In the genomic region with DNA sequence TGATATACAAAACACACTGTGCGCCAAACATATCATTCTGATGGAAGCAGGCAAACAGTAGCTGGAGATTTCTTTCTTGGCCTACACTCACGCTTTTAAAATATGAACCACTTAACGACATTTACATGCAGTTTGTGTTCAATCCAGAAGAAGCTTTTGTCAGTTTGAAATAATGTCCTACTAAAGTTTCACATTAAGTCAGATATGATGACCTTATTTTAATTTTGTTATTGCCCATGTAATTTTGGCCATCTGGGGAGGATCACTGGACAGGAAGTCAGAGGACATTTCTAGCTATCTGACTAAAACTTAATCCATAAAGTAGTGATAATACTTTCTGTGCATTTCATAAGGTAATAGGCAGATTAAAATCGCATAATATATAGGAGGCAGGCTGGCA, we compare ENCODE assay signal across 23 cellular contexts.
DNase-seq lines count a peak whose midpoint lies in the region; ATAC-seq and TF ChIP-seq lines count a peak whose summit lies in the region.
"Had no signal": no experiment of that assay in that cellular context is flagged by ENCODE, and none has a peak within 500 bp of the region (broad histone marks: within the 10 kb centered on the region; RNA-seq: fewer than 3 reads in every experiment).

No MANE protein-coding gene starts in this region.

- H3K4me3 ChIP-seq in SK-N-SH (ENCODE audit: low read depth in 2 of 2, low read length in 1 of 2) = no peak overlapping the region
- no peak overlapping the region for H3K4me3 ChIP-seq in neural progenitor cell
- no peak overlapping the region for H3K4me3 ChIP-seq in upper lobe of right lung
- H3K4me3 ChIP-seq: BLaER1 had no signal

- no peak for TF ChIP-seq RAD21 in SK-N-SH (IDR thresholded peaks at IDR 0.05; ENCODE audit: low read length)

- POLR2A ChIA-PET in SK-N-SH (lab: Yijun Ruan, JAX) = no interaction called here

- H3K9ac ChIP-seq in SK-N-SH = no peak overlapping the region
- no peak overlapping the region for H3K9ac ChIP-seq in neural progenitor cell
- H3K9ac ChIP-seq: BLaER1 had no signal

- intact Hi-C loops in upper lobe of right lung (cut with DNase I) = no loop called here

- peaks cover 36% of the 10 kb centered on the region for H3K36me3 Mint-ChIP-seq in brain
- H3K36me3 Mint-ChIP-seq in neural progenitor cell = no peaks in the 10 kb centered on the region
- no peaks in the 10 kb centered on the region for H3K36me3 Mint-ChIP-seq in activated CD8-positive, alpha-beta memory T cell treated with anti-CD3 and anti-CD28 coated beads, Interleukin-2, amount 10 ng/mL, durations not matched to agents 7 days and 5 days
- H3K36me3 Mint-ChIP-seq: CD14-positive monocyte; CD4-positive, alpha-beta memory T cell; CD4-positive, CD25-positive, alpha-beta regulatory T cell; CD8-positive, alpha-beta memory T cell had no signal

- no peak; a peak in 1 of 4 replicates for TF ChIP-seq EP300 in SK-N-SH (IDR thresholded peaks at IDR 0.05; ENCODE audit: borderline replicate concordance in 1 of 2, low read depth in 1 of 2, low read length in 1 of 2)

- H4K20me1 ChIP-seq in SK-N-SH (ENCODE audit: insufficient read depth) (no peaks in the 10 kb centered on the region), neural progenitor cell (ENCODE audit: low read depth) (no peaks in the 10 kb centered on the region)
- H4K20me1 ChIP-seq: BLaER1 had no signal

- H3K27ac Mint-ChIP-seq in brain = peak overlapping the region in 4 of 5 experiments; percentile 57 to 82 (median 76)
- no peak overlapping the region for H3K27ac Mint-ChIP-seq in neural progenitor cell
- no peak overlapping the region for H3K27ac Mint-ChIP-seq in activated CD8-positive, alpha-beta memory T cell treated with anti-CD3 and anti-CD28 coated beads, Interleukin-2, amount 10 ng/mL, durations not matched to agents 7 days and 5 days
- H3K27ac Mint-ChIP-seq: CD14-positive monocyte; CD4-positive, alpha-beta memory T cell; CD4-positive, CD25-positive, alpha-beta regulatory T cell; CD8-positive, alpha-beta memory T cell had no signal

- peaks cover 4% of the 10 kb centered on the region for H3K27me3 Mint-ChIP-seq in brain
- peaks cover 6% of the 10 kb centered on the region for H3K27me3 Mint-ChIP-seq in neural progenitor cell (ENCODE audit: insufficient read depth, low read depth)
- no peaks in the 10 kb centered on the region for H3K27me3 Mint-ChIP-seq in activated CD8-positive, alpha-beta memory T cell treated with anti-CD3 and anti-CD28 coated beads, Interleukin-2, amount 10 ng/mL, durations not matched to agents 7 days and 5 days
- H3K27me3 Mint-ChIP-seq: CD4-positive, alpha-beta memory T cell; CD4-positive, CD25-positive, alpha-beta regulatory T cell; CD8-positive, alpha-beta memory T cell had no signal

- no peak for DNase-seq in SK-N-SH
- no peak for DNase-seq in neural progenitor cell (ENCODE audit: low spot score)
- DNase-seq in activated T-cell treated with anti-CD3 and anti-CD28 coated beads for 4 hours = no peak
- no peak for DNase-seq in activated CD8-positive, alpha-beta memory T cell treated with anti-CD3 and anti-CD28 coated beads, Interleukin-2, amount 10 ng/mL, durations not matched to agents 7 days and 5 days
- no peak for DNase-seq in upper lobe of right lung
- no peak for DNase-seq in mucosa of gallbladder (ENCODE audit: low spot score)
- DNase-seq: 8988T; ACHN; BE2C; C1 segment of cervical spinal cord; CD4-positive, alpha-beta memory T cell; CD4-positive, CD25-positive, alpha-beta regulatory T cell; CD8-positive, alpha-beta memory T cell; COR-L47; DMS 273 treated with DMSO at 0.1 percent for 48 hours; DMS153; DMS53; DMS79; DND-41; GF-D8 had no signal

- H3K4me3 Mint-ChIP-seq in brain = no peak overlapping the region
- H3K4me3 Mint-ChIP-seq in neural progenitor cell = no peak overlapping the region
- H3K4me3 Mint-ChIP-seq in activated CD8-positive, alpha-beta memory T cell treated with anti-CD3 and anti-CD28 coated beads, Interleukin-2, amount 10 ng/mL, durations not matched to agents 7 days and 5 days = no peak overlapping the region
- H3K4me3 Mint-ChIP-seq: CD14-positive monocyte; CD4-positive, alpha-beta memory T cell; CD4-positive, CD25-positive, alpha-beta regulatory T cell; CD8-positive, alpha-beta memory T cell had no signal

- H3K4me1 Mint-ChIP-seq in brain (peaks cover 64% of the 10 kb centered on the region), neural progenitor cell (peaks cover 25% of the 10 kb centered on the region)
- no peaks in the 10 kb centered on the region for H3K4me1 Mint-ChIP-seq in activated CD8-positive, alpha-beta memory T cell treated with anti-CD3 and anti-CD28 coated beads, Interleukin-2, amount 10 ng/mL, durations not matched to agents 7 days and 5 days
- H3K4me1 Mint-ChIP-seq: CD14-positive monocyte; CD4-positive, alpha-beta memory T cell; CD4-positive, CD25-positive, alpha-beta regulatory T cell; CD8-positive, alpha-beta memory T cell had no signal

- H3K36me3 ChIP-seq in SK-N-SH (replicated peaks in 1 of 2; ENCODE audit: control insufficient read depth in 1 of 2, insufficient read depth in 2 of 2, low read length in 1 of 2) (no peaks in the 10 kb centered on the region), neural progenitor cell (no peaks in the 10 kb centered on the region), upper lobe of right lung (no peaks in the 10 kb centered on the region)
- H3K36me3 ChIP-seq: BE2C, BLaER1 had no signal

- TF ChIP-seq CTCF in SK-N-SH (IDR thresholded peaks at IDR 0.05) = no peak
- no peak for TF ChIP-seq CTCF in brain (conservative IDR thresholded peaks at IDR 0.05)
- no peak for TF ChIP-seq CTCF in neural progenitor cell (IDR thresholded peaks at IDR 0.05)
- TF ChIP-seq CTCF in upper lobe of right lung (IDR thresholded peaks at IDR 0.05) = no peak

- ATAC-seq in activated CD8-positive, alpha-beta memory T cell treated with anti-CD3 and anti-CD28 coated beads, Interleukin-2, amount 10 ng/mL, durations not matched to agents 7 days and 5 days = no peak
- no peak for ATAC-seq in upper lobe of right lung

- H3K79me2 ChIP-seq in SK-N-SH (ENCODE audit: insufficient read depth) (no peaks in the 10 kb centered on the region), neural progenitor cell (ENCODE audit: low read depth) (no peaks in the 10 kb centered on the region)

- H3K27me3 ChIP-seq in SK-N-SH (ENCODE audit: insufficient read depth) (no peaks in the 10 kb centered on the region), neural progenitor cell (no peaks in the 10 kb centered on the region), upper lobe of right lung (no peaks in the 10 kb centered on the region)
- H3K27me3 ChIP-seq: BE2C, BLaER1 had no signal

- 58% methylated on average over 4 of the region's 4 CpGs for WGBS in SK-N-SH (ENCODE audit: low lambda C conversion rate)

- peaks cover 0 to 6% (median 5%) of the 10 kb centered on the region in 5 experiments for H3K9me3 Mint-ChIP-seq in brain
- H3K9me3 Mint-ChIP-seq in neural progenitor cell = peaks cover 2% of the 10 kb centered on the region
- peaks cover 6% of the 10 kb centered on the region for H3K9me3 Mint-ChIP-seq in activated CD8-positive, alpha-beta memory T cell treated with anti-CD3 and anti-CD28 coated beads, Interleukin-2, amount 10 ng/mL, durations not matched to agents 7 days and 5 days (ENCODE audit: low read depth)

- CTCF ChIA-PET in SK-N-SH (lab: Yijun Ruan, JAX) = interaction anchor here (1.2 to 1.5 kb wide), 2 partner anchors 19 to 55 kb away, joined by 3 to 4 read pairs; no protein-coding TSS in a partner anchor
- CTCF ChIA-PET in activated CD8-positive, alpha-beta memory T cell treated with anti-CD3 and anti-CD28 coated beads, Interleukin-2, amount 10 ng/mL, durations not matched to agents 7 days and 5 days (lab: Charles Lee) = no interaction called here

- H3K4me2 ChIP-seq in SK-N-SH (no peak overlapping the region), neural progenitor cell (no peak overlapping the region)
- H3K4me2 ChIP-seq: BLaER1 had no signal

- H2AFZ ChIP-seq in SK-N-SH (ENCODE audit: low read depth) (no peak overlapping the region), neural progenitor cell (replicated peaks) (no peak overlapping the region)

- H3F3A ChIP-seq in SK-N-SH (replicated peaks; ENCODE audit: insufficient read depth) = peaks cover 12% of the 10 kb centered on the region
- H3F3A ChIP-seq in neural progenitor cell (ENCODE audit: low read depth) = peaks cover 6% of the 10 kb centered on the region

- no peaks in the 10 kb centered on the region for H3K9me3 ChIP-seq in SK-N-SH
- no peaks in the 10 kb centered on the region for H3K9me3 ChIP-seq in neural progenitor cell (ENCODE audit: low read depth)
- H3K9me3 ChIP-seq in upper lobe of right lung = no peaks in the 10 kb centered on the region
- H3K9me3 ChIP-seq: BE2C, BLaER1 had no signal

- H3K9me2 ChIP-seq in SK-N-SH = no peaks in the 10 kb centered on the region

- H3K27ac ChIP-seq in SK-N-SH (ENCODE audit: low read depth in 2 of 2, low read length in 1 of 2) (0 out of 4 replicates have a peak overlapping the region, but pooled peaks of 1 of the 2 experiments have one; percentile 37), neural progenitor cell (peak overlapping the region; percentile 24), upper lobe of right lung (no peak overlapping the region)
- H3K27ac ChIP-seq: BLaER1 had no signal

- H3K4me1 ChIP-seq in SK-N-SH (ENCODE audit: control insufficient read depth in 1 of 2, insufficient read depth in 2 of 2, low read depth in 1 of 2, low read length in 1 of 2) (peaks cover 14 to 15% of the 10 kb centered on the region in 2 experiments; a peak in 3 of 4 replicates), neural progenitor cell (peaks cover 27% of the 10 kb centered on the region), upper lobe of right lung (no peaks in the 10 kb centered on the region)

TF ChIP-seq in SK-N-SH, 30 proteins besides CTCF, POLR2A, EP300 and RAD21:
- TF ChIP-seq TCF12 (IDR thresholded peaks at IDR 0.05) = peak; percentile 39; the same call in 1 of the 2 replicates
- TF ChIP-seq, protein P1, sequence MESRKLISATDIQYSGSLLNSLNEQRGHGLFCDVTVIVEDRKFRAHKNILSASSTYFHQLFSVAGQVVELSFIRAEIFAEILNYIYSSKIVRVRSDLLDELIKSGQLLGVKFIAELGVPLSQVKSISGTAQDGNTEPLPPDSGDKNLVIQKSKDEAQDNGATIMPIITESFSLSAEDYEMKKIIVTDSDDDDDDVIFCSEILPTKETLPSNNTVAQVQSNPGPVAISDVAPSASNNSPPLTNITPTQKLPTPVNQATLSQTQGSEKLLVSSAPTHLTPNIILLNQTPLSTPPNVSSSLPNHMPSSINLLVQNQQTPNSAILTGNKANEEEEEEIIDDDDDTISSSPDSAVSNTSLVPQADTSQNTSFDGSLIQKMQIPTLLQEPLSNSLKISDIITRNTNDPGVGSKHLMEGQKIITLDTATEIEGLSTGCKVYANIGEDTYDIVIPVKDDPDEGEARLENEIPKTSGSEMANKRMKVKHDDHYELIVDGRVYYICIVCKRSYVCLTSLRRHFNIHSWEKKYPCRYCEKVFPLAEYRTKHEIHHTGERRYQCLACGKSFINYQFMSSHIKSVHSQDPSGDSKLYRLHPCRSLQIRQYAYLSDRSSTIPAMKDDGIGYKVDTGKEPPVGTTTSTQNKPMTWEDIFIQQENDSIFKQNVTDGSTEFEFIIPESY (IDR thresholded peaks at IDR 0.05; ENCODE audit: borderline replicate concordance, low read depth) = no peak

Comparison
In these comparisons a context has a peak if more than half of its experiments do, and no peak if none do; other contexts are left out.
1. H3K27ac Mint-ChIP-seq: peak in brain (4 of 5); none in neural progenitor cell (single experiment) and activated CD8-positive, alpha-beta memory T cell treated with anti-CD3 and anti-CD28 coated beads, Interleukin-2, amount 10 ng/mL, durations not matched to agents 7 days and 5 days (single experiment).